In the genomic region with DNA sequence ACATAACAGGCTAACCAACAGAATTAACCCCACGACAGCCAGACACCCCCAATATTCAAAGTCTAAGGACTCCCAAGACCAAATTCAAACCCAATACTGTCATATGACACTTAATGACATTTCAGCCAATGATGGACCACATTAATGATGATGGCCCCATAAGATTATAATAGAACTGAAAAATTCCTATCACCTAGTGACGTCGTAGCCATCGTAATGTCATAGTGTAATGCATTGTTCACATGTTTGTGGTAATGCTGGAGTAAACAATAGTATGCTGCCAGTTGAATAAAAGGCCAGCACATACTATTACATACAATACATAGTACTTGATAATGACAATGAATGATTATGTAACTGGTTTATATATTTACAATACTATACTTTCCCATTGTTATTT, we compare ENCODE assay signal across 8 cellular contexts.
"Had no signal": no experiment of that assay in that cellular context is flagged by ENCODE, and none has a peak within 500 bp of the region (broad histone marks: within the 10 kb centered on the region; RNA-seq: fewer than 3 reads in every experiment).

No MANE protein-coding gene starts in this region.

- H3K4me3 ChIP-seq: GM23338 had no signal

- DNase-seq: H9, HCEC 1CT, KBM-7 had no signal

- H3K4me3 Mint-ChIP-seq: GM23338, H9, IgD-negative memory B cell had no signal

- H3K4me2 ChIP-seq: GM23338 had no signal

- H3K9me3 Mint-ChIP-seq: GM23338, H9 had no signal

- H3K27ac ChIP-seq: HL-60 had no signal

- H3K27ac Mint-ChIP-seq: GM23338, H9 had no signal

- ATAC-seq: GM23338 had no signal

- H2AFZ ChIP-seq: GM23338 had no signal

- FAIRE-seq: H1, H54 had no signal
